In genomic region chr18:70158992-70159717, GRCh38 we compare ENCODE assay signal across 14 cellular contexts. TPM values are rescaled to one million over a fixed set of nuclear protein-coding genes. Genes with fewer than 3 reads are reported as not detected.
DNase-seq lines count a peak whose midpoint lies in the region; ATAC-seq and TF ChIP-seq lines count a peak whose summit lies in the region.
"Had no signal": no experiment of that assay in that cellular context is flagged by ENCODE, and none has a peak within 500 bp of the region (broad histone marks: within the 10 kb centered on the region; RNA-seq: fewer than 3 reads in every experiment).

No MANE protein-coding gene starts in this region.

- H3K27me3 Mint-ChIP-seq in natural killer cell treated with Interleukin-12 subunit alpha and Interleukin-12 subunit beta and Interleukin-15 and Interleukin-18, amount 100 ng/mL, for 72 hours, result no peaks in the 10 kb centered on the region

- DNase-seq in GM12865 (ENCODE audit: low read depth) (peak; percentile 79), NOMO-1 (lab: John Stamatoyannopoulos, UW; ENCODE audit: unreplicated experiment in 2 of 2) (no peak), DMS114 treated with DMSO at 0.1 percent for 48 hours (lab: John Stamatoyannopoulos, UW; ENCODE audit: unreplicated experiment) (no peak), activated gamma-delta T cell (lab: John Stamatoyannopoulos, UW) (no peak)
- DNase-seq in natural killer cell treated with Interleukin-12 subunit alpha and Interleukin-12 subunit beta and Interleukin-15 and Interleukin-18, amount 100 ng/mL, for 72 hours (ENCODE audit: low spot score), result no peak
- DNase-seq: DMS 273 treated with DMSO at 0.1 percent for 48 hours; lower lobe of right lung; NCI-H226; posterior cingulate gyrus; Right ventricle myocardium superior; stimulated activated CD4-positive, alpha-beta T cell treated with anti-CD3 and anti-CD28 coated beads, Interleukin-4, amount 100 ng/mL, for 4 hours had no signal

- H3K36me3 Mint-ChIP-seq in natural killer cell treated with Interleukin-12 subunit alpha and Interleukin-12 subunit beta and Interleukin-15 and Interleukin-18, amount 100 ng/mL, for 72 hours, result peaks cover 69% of the 10 kb centered on the region

- H3K4me1 Mint-ChIP-seq in natural killer cell treated with Interleukin-12 subunit alpha and Interleukin-12 subunit beta and Interleukin-15 and Interleukin-18, amount 100 ng/mL, for 72 hours (ENCODE audit: low read depth in 2 of 2), result peaks cover 8 to 30% of the 10 kb centered on the region in 2 donors

- H3K27ac Mint-ChIP-seq in natural killer cell treated with Interleukin-12 subunit alpha and Interleukin-12 subunit beta and Interleukin-15 and Interleukin-18, amount 100 ng/mL, for 72 hours, result no peak overlapping the region

- TF ChIP-seq CTCF in GM12865 (IDR thresholded peaks at IDR 0.05; ENCODE audit: insufficient read depth, low read depth, low read length, missing control alignments), result no peak

- H3K4me3 Mint-ChIP-seq in natural killer cell treated with Interleukin-12 subunit alpha and Interleukin-12 subunit beta and Interleukin-15 and Interleukin-18, amount 100 ng/mL, for 72 hours, result no peak overlapping the region

- peak; percentile 89 for ATAC-seq in GM19328 (IDR thresholded peaks at IDR 0.05; ENCODE audit: unreplicated experiment)
- peak; percentile 86 for ATAC-seq in HG02588 (IDR thresholded peaks at IDR 0.05; ENCODE audit: unreplicated experiment)
- ATAC-seq in HG03175 (IDR thresholded peaks at IDR 0.05; ENCODE audit: unreplicated experiment), result peak; percentile 81
- no peak for ATAC-seq in natural killer cell treated with Interleukin-12 subunit alpha and Interleukin-12 subunit beta and Interleukin-15 and Interleukin-18, amount 100 ng/mL, for 72 hours
- ATAC-seq: lower lobe of right lung had no signal

- H3K4me3 ChIP-seq in GM12865 (ENCODE audit: low read depth, low read length), result peak overlapping the region; percentile 26
- H3K4me3 ChIP-seq: lower lobe of right lung had no signal

- no peaks in the 10 kb centered on the region for H3K9me3 Mint-ChIP-seq in natural killer cell treated with Interleukin-12 subunit alpha and Interleukin-12 subunit beta and Interleukin-15 and Interleukin-18, amount 100 ng/mL, for 72 hours

RNA-seq across cellular contexts. Expression of gene RTTN, which starts 46.3 kb away (rescaled TPM):
- 10 to 100 TPM; 21.8 to 73.7 TPM for total RNA-seq in natural killer cell treated with Interleukin-12 subunit alpha and Interleukin-12 subunit beta and Interleukin-15 and Interleukin-18, amount 100 ng/mL, for 72 hours

Comparison
In these comparisons a context has a peak if more than half of its experiments do, and no peak if none do; other contexts are left out.
1. ATAC-seq: peak in GM19328 (single experiment), HG02588 (single experiment) and HG03175 (single experiment); none in natural killer cell treated with Interleukin-12 subunit alpha and Interleukin-12 subunit beta and Interleukin-15 and Interleukin-18, amount 100 ng/mL, for 72 hours (0 of 2).